In the genomic region with DNA sequence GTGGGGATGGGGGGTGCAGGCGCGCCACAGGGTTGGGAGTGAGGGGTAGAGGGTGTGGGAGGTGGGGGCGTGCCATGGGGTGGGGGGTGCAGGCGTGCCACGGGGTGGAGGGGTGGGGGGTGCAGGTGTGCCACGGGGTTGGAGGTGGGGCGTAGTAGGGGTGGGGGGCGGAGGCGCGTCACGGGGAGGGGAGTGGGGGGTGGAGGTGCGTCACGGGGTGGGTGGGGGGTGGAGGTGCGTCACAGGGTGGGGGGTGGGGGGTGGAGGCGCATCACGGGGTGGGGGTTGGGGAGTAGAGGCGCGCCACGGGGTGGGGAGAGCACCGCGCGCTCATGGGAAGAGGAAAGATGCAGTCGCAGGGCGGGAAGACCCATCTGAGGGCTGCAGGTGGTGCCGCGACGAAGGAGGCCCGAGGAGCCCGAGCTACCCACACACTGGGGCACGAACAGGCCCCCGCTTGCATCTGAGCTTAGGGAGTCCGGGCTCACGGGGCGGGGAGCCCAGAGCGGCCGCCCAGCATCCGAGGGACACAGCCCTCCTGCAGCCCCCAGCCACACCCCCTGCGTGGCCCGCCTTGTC, we compare ENCODE assay signal across 1 cellular context.
TF ChIP-seq lines count a peak whose summit lies in the region.

No MANE protein-coding gene starts in this region.

TF ChIP-seq in SK-N-SH, 30 proteins besides CTCF, POLR2A, EP300 and RAD21 (continued from another document):
- TF ChIP-seq REST (IDR thresholded peaks at IDR 0.05; ENCODE audit: low read depth, low read length) (no peak), TCF12 (IDR thresholded peaks at IDR 0.05) (no peak), FOXM1 (IDR thresholded peaks at IDR 0.05; ENCODE audit: low read depth) (no peak), YY1 (IDR thresholded peaks at IDR 0.05; ENCODE audit: low read depth) (no peak), SMC3 (IDR thresholded peaks at IDR 0.05; ENCODE audit: low read depth, low read length) (no peak), CHD2 (IDR thresholded peaks at IDR 0.05; ENCODE audit: low read length, partially characterized antibody) (no peak), RXRA (IDR thresholded peaks at IDR 0.05; ENCODE audit: borderline replicate concordance, low read depth) (no peak), JUND (IDR thresholded peaks at IDR 0.05) (no peak), GATA2 (CRISPR knock-in tag; IDR thresholded peaks at IDR 0.05) (no peak), RFX5 (IDR thresholded peaks at IDR 0.05; ENCODE audit: low read length) (no peak), EZH2phosphoT487 (IDR thresholded peaks at IDR 0.05; ENCODE audit: borderline replicate concordance, low read depth) (no peak), FOXJ3 (CRISPR knock-in tag; IDR thresholded peaks at IDR 0.05) (no peak), RCOR1 (IDR thresholded peaks at IDR 0.05; ENCODE audit: low read length) (no peak), NRF1 (IDR thresholded peaks at IDR 0.05; ENCODE audit: low read depth, low read length) (no peak)
- TF ChIP-seq, protein P1, sequence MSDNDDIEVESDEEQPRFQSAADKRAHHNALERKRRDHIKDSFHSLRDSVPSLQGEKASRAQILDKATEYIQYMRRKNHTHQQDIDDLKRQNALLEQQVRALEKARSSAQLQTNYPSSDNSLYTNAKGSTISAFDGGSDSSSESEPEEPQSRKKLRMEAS (IDR thresholded peaks at IDR 0.05; ENCODE audit: low read depth), result no peak
- TF ChIP-seq, protein P2, sequence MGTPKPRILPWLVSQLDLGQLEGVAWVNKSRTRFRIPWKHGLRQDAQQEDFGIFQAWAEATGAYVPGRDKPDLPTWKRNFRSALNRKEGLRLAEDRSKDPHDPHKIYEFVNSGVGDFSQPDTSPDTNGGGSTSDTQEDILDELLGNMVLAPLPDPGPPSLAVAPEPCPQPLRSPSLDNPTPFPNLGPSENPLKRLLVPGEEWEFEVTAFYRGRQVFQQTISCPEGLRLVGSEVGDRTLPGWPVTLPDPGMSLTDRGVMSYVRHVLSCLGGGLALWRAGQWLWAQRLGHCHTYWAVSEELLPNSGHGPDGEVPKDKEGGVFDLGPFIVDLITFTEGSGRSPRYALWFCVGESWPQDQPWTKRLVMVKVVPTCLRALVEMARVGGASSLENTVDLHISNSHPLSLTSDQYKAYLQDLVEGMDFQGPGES (IDR thresholded peaks at IDR 0.05; ENCODE audit: low read depth, low read length), result no peak
